8 cellular contexts compared by ENCODE assay signal in genomic region chr5:28344803-28345433, GRCh38.
A peak's percentile ranks its signal among the peaks of the same experiment; 100 is the strongest.
DNase-seq lines count a peak whose midpoint lies in the region; ATAC-seq and TF ChIP-seq lines count a peak whose summit lies in the region.

No MANE protein-coding gene starts in this region.

- H3K27me3 ChIP-seq in brain microvascular endothelial cell (replicated peaks), result no peaks in the 10 kb centered on the region
- H3K27me3 ChIP-seq in CD8-positive, alpha-beta T cell (ENCODE audit: insufficient read depth, low read length), result no peaks in the 10 kb centered on the region

- in situ Hi-C loops in brain microvascular endothelial cell (cut with HindIII; ENCODE audit: low pct_ligation_motif_present, low sequenced_read_pairs), result no loop called here

- POLR2A ChIA-PET in CD8-positive, alpha-beta T cell (lab: Charles Lee), result no interaction called here

- no peaks in the 10 kb centered on the region for H3K36me3 Mint-ChIP-seq in osteocyte (ENCODE audit: unreplicated experiment)
- no peaks in the 10 kb centered on the region for H3K36me3 Mint-ChIP-seq in CD8-positive, alpha-beta T cell

- no peak overlapping the region for H3K27ac Mint-ChIP-seq in osteocyte (ENCODE audit: unreplicated experiment)
- no peak overlapping the region for H3K27ac Mint-ChIP-seq in CD8-positive, alpha-beta T cell

- CTCF ChIA-PET in CD8-positive, alpha-beta T cell (lab: Charles Lee), result no interaction called here

- DNase-seq in NCI-H2171 treated with DMSO at 0.1 percent for 48 hours (lab: John Stamatoyannopoulos, UW), result peak; percentile 26
- no peak for DNase-seq in NCI-H2171 (lab: John Stamatoyannopoulos, UW)
- DNase-seq in NCI-H226, result peak; percentile 39
- DNase-seq in brain microvascular endothelial cell, result peak; percentile 56
- DNase-seq in osteocyte (ENCODE audit: extremely low spot score, unreplicated experiment), result no peak
- DNase-seq in hepatic stellate cell (ENCODE audit: low spot score), result no peak
- DNase-seq in CD8-positive, alpha-beta T cell, result no peak

- H3K4me3 ChIP-seq in brain microvascular endothelial cell (ENCODE audit: low read depth, low read length), result no peak overlapping the region
- H3K4me3 ChIP-seq in CD8-positive, alpha-beta T cell (ENCODE audit: low read depth, low read length), result no peak overlapping the region

- intact Hi-C loops in CD8-positive, alpha-beta T cell (cut with DNase I, micrococcal nuclease), result no loop called here

- no peaks in the 10 kb centered on the region for H3K4me1 Mint-ChIP-seq in osteocyte (ENCODE audit: unreplicated experiment)
- H3K4me1 Mint-ChIP-seq in CD8-positive, alpha-beta T cell (ENCODE audit: low read depth), result no peaks in the 10 kb centered on the region

- no peak overlapping the region for H3K27ac ChIP-seq in brain microvascular endothelial cell
- no peak overlapping the region for H3K27ac ChIP-seq in CD8-positive, alpha-beta T cell (ENCODE audit: low read depth, low read length)

- TF ChIP-seq CTCF in brain microvascular endothelial cell (IDR thresholded peaks at IDR 0.05; ENCODE audit: low read depth, low read length, missing control alignments) (peak; percentile 52), osteocyte (IDR thresholded peaks at IDR 0.05) (peak; percentile 69)
- no peak for TF ChIP-seq CTCF in CD8-positive, alpha-beta T cell (IDR thresholded peaks at IDR 0.05)

- ATAC-seq in HG03354 (IDR thresholded peaks at IDR 0.05; ENCODE audit: poor library complexity, severe bottlenecking, unreplicated experiment), result no peak
- ATAC-seq in CD8-positive, alpha-beta T cell, result no peak

- no peak overlapping the region for H3K4me3 Mint-ChIP-seq in osteocyte (ENCODE audit: unreplicated experiment)
- no peak overlapping the region for H3K4me3 Mint-ChIP-seq in CD8-positive, alpha-beta T cell

- no peaks in the 10 kb centered on the region for H3K9me3 ChIP-seq in CD8-positive, alpha-beta T cell (ENCODE audit: low read length)

- H3K36me3 ChIP-seq in brain microvascular endothelial cell (replicated peaks), result no peaks in the 10 kb centered on the region
- H3K36me3 ChIP-seq in CD8-positive, alpha-beta T cell (ENCODE audit: insufficient read depth, low read length), result no peaks in the 10 kb centered on the region

- no peaks in the 10 kb centered on the region for H3K4me1 ChIP-seq in CD8-positive, alpha-beta T cell (ENCODE audit: insufficient read depth, low read length)

- H3K27me3 Mint-ChIP-seq in osteocyte (ENCODE audit: unreplicated experiment), result no peaks in the 10 kb centered on the region
- no peaks in the 10 kb centered on the region for H3K27me3 Mint-ChIP-seq in CD8-positive, alpha-beta T cell (ENCODE audit: low read depth)

- peaks cover 10% of the 10 kb centered on the region for H3K9me3 Mint-ChIP-seq in osteocyte (ENCODE audit: unreplicated experiment)
- peaks cover 10% of the 10 kb centered on the region for H3K9me3 Mint-ChIP-seq in CD8-positive, alpha-beta T cell

Comparison
In these comparisons a context has a peak if more than half of its experiments do, and no peak if none do; other contexts are left out.
1. DNase-seq: peak in NCI-H2171 treated with DMSO at 0.1 percent for 48 hours (single experiment), NCI-H226 (single experiment) and brain microvascular endothelial cell (single experiment); none in NCI-H2171 (single experiment), osteocyte (single experiment), hepatic stellate cell (single experiment) and CD8-positive, alpha-beta T cell (0 of 7).